In genomic region chr12:32559434-32559833, GRCh38 we compare ENCODE assay signal across 9 cellular contexts.
A peak's percentile ranks its signal among the peaks of the same experiment; 100 is the strongest.
DNase-seq lines count a peak whose midpoint lies in the region; ATAC-seq and TF ChIP-seq lines count a peak whose summit lies in the region.
"Had no signal": no experiment of that assay in that cellular context is flagged by ENCODE, and none has a peak within 500 bp of the region (broad histone marks: within the 10 kb centered on the region; RNA-seq: fewer than 3 reads in every experiment).

No MANE protein-coding gene starts in this region.

- peak overlapping the region in 3 of 4 donors; percentile 4 to 19 (median 6) for H3K27ac ChIP-seq in sigmoid colon

- H3K4me3 Mint-ChIP-seq in stimulated activated memory B cell treated with anti-CD40 and anti-IgM and Interleukin-4, amounts not matched to agents 10 μg/mL and 1 μg/mL and 100 μg/mL, for 72 hours: no peak overlapping the region

- WGBS in sigmoid colon, 2 donors: 50 to 61% methylated on average over 3 of the region's 3 CpGs

- H3K27ac Mint-ChIP-seq in stimulated activated memory B cell treated with anti-CD40 and anti-IgM and Interleukin-4, amounts not matched to agents 10 μg/mL and 1 μg/mL and 100 μg/mL, for 72 hours: no peak overlapping the region

- DNase-seq in sigmoid colon (no peak), GOT3 (lab: John Stamatoyannopoulos, UW) (no peak), NCI-H510A treated with DMSO at 0.1 percent for 48 hours (lab: John Stamatoyannopoulos, UW) (no peak)
- DNase-seq: stimulated activated naive B cell treated with anti-CD40 and anti-IgM and Interleukin-4, amounts not matched to agents 10 μg/mL and 1 μg/mL and 100 μg/mL, for 72 hours had no signal

- peak; percentile 21 for ATAC-seq in GM19324 (IDR thresholded peaks at IDR 0.05; ENCODE audit: low FRiP score, unreplicated experiment)
- ATAC-seq in HG03175 (IDR thresholded peaks at IDR 0.05; ENCODE audit: unreplicated experiment): peak; percentile 20
- no peak for ATAC-seq in GM19452 (IDR thresholded peaks at IDR 0.05; ENCODE audit: unreplicated experiment)
- ATAC-seq in stimulated activated memory B cell treated with anti-CD40 and anti-IgM and Interleukin-4, amounts not matched to agents 10 μg/mL and 1 μg/mL and 100 μg/mL, for 72 hours: no peak

- H3K4me3 ChIP-seq in endocrine pancreas (ENCODE audit: control insufficient read depth, insufficient read depth, low read length) (peak overlapping the region; percentile 61), sigmoid colon (no peak overlapping the region)

- no peaks in the 10 kb centered on the region for H3K36me3 Mint-ChIP-seq in stimulated activated memory B cell treated with anti-CD40 and anti-IgM and Interleukin-4, amounts not matched to agents 10 μg/mL and 1 μg/mL and 100 μg/mL, for 72 hours

- intact Hi-C loops in sigmoid colon (cut with DNase I): no loop called here

- no peaks in the 10 kb centered on the region for H3K27me3 ChIP-seq in endocrine pancreas (ENCODE audit: control insufficient read depth, insufficient read depth, low read length)
- no peaks in the 10 kb centered on the region for H3K27me3 ChIP-seq in sigmoid colon

- no peaks in the 10 kb centered on the region for H3K27me3 Mint-ChIP-seq in stimulated activated memory B cell treated with anti-CD40 and anti-IgM and Interleukin-4, amounts not matched to agents 10 μg/mL and 1 μg/mL and 100 μg/mL, for 72 hours
- H3K27me3 Mint-ChIP-seq: stimulated activated naive B cell treated with anti-CD40 and anti-IgM and Interleukin-4, amounts not matched to agents 10 μg/mL and 1 μg/mL and 100 μg/mL, for 72 hours had no signal

- H3K9me3 ChIP-seq in endocrine pancreas (ENCODE audit: control insufficient read depth, low read length): no peaks in the 10 kb centered on the region
- H3K9me3 ChIP-seq in sigmoid colon: no peaks in the 10 kb centered on the region

- TF ChIP-seq POLR2A in sigmoid colon (IDR thresholded peaks at IDR 0.05): no peak

- H3K9me3 Mint-ChIP-seq in stimulated activated memory B cell treated with anti-CD40 and anti-IgM and Interleukin-4, amounts not matched to agents 10 μg/mL and 1 μg/mL and 100 μg/mL, for 72 hours: no peaks in the 10 kb centered on the region

- H3K4me1 Mint-ChIP-seq in stimulated activated memory B cell treated with anti-CD40 and anti-IgM and Interleukin-4, amounts not matched to agents 10 μg/mL and 1 μg/mL and 100 μg/mL, for 72 hours: peaks cover 7% of the 10 kb centered on the region

- no peak for TF ChIP-seq CTCF in sigmoid colon (IDR thresholded peaks at IDR 0.05)

- H3K36me3 ChIP-seq in endocrine pancreas (ENCODE audit: control insufficient read depth, insufficient read depth, low read length) (no peaks in the 10 kb centered on the region), sigmoid colon (no peaks in the 10 kb centered on the region)

- H3K4me1 ChIP-seq in endocrine pancreas (ENCODE audit: control insufficient read depth, insufficient read depth, low read length): peaks cover 5% of the 10 kb centered on the region
- H3K4me1 ChIP-seq in sigmoid colon: peaks cover 0 to 14% (median 2%) of the 10 kb centered on the region in 4 donors

- TF ChIP-seq EP300 in sigmoid colon (IDR thresholded peaks at IDR 0.05): no peak

- H3K9ac ChIP-seq in endocrine pancreas (ENCODE audit: control insufficient read depth, insufficient read depth, low read length): no peak overlapping the region

Comparison
In these comparisons a context has a peak if more than half of its experiments do, and no peak if none do; other contexts are left out.
1. ATAC-seq: peak in GM19324 (single experiment) and HG03175 (single experiment); none in GM19452 (single experiment) and stimulated activated memory B cell treated with anti-CD40 and anti-IgM and Interleukin-4, amounts not matched to agents 10 μg/mL and 1 μg/mL and 100 μg/mL, for 72 hours (single experiment).